18 cellular contexts compared by ENCODE assay signal in the genomic region with DNA sequence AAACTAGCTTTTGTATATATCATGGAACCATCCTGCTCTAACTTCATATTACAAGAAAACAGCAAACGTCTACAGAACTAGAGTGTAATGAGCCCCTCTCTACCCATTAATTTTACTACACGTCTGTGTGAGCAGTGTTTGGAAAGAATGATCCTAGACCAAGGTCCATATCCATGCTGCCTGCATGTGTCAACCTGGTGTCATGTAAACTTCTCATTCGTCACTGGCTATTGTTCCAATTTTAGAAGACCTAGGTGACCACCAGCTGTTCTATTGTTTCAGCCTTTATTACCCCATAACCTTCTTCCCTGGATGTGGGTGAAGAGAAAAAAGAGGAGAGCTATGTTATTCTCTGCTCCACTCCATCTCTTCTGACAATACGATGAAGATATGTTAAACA.
"Had no signal": no experiment of that assay in that cellular context is flagged by ENCODE, and none has a peak within 500 bp of the region (broad histone marks: within the 10 kb centered on the region; RNA-seq: fewer than 3 reads in every experiment).

No MANE protein-coding gene starts in this region.

- H3K4me1 ChIP-seq: testis, upper lobe of right lung had no signal

- H3K4me3 Mint-ChIP-seq: activated B cell treated with CpG ODN at 0.5 μM for 24 hours; activated CD4-positive, alpha-beta T cell treated with anti-CD3 and anti-CD28 coated beads, Interleukin-2, amount 10 ng/mL, durations not matched to agents 7 days and 5 days; activated naive CD8-positive, alpha-beta T cell treated with anti-CD3 and anti-CD28 coated beads for 36 hours; naive thymus-derived CD8-positive, alpha-beta T cell; stimulated activated naive CD8-positive, alpha-beta T cell treated with anti-CD3 and anti-CD28 coated beads, Interleukin-15, Interleukin-2, amounts not matched to agents 100 ng/mL and 50 ng/mL, for 24 hours; T-helper 17 cell had no signal

- H3K4me3 ChIP-seq: heart left ventricle, testis, upper lobe of right lung had no signal

- H3K27me3 Mint-ChIP-seq: activated B cell treated with CpG ODN at 0.5 μM for 24 hours; activated CD4-positive, alpha-beta T cell treated with anti-CD3 and anti-CD28 coated beads, Interleukin-2, amount 10 ng/mL, durations not matched to agents 7 days and 5 days; activated naive CD8-positive, alpha-beta T cell treated with anti-CD3 and anti-CD28 coated beads for 36 hours; naive thymus-derived CD8-positive, alpha-beta T cell; stimulated activated naive CD8-positive, alpha-beta T cell treated with anti-CD3 and anti-CD28 coated beads, Interleukin-15, Interleukin-2, amounts not matched to agents 100 ng/mL and 50 ng/mL, for 24 hours; T-helper 17 cell had no signal

- DNase-seq: activated B cell treated with CpG ODN at 0.5 μM for 24 hours; activated CD4-positive, alpha-beta T cell treated with anti-CD3 and anti-CD28 coated beads, Interleukin-2, amount 10 ng/mL, durations not matched to agents 7 days and 5 days; activated CD8-positive, alpha-beta memory T cell treated with anti-CD3 and anti-CD28 coated beads for 24 hours; activated naive CD8-positive, alpha-beta T cell treated with anti-CD3 and anti-CD28 coated beads for 36 hours; anterior cingulate cortex; brain microvascular endothelial cell; cerebellar nuclear complex; heart left ventricle; naive thymus-derived CD8-positive, alpha-beta T cell; nucleus accumbens; posterior cingulate gyrus; small intestine; stimulated activated CD4-positive, alpha-beta T cell treated with anti-CD3 and anti-CD28 coated beads, Interleukin-4, amount 100 ng/mL, for 4 hours; stimulated activated CD8-positive, alpha-beta memory T cell treated with anti-CD3 and anti-CD28 coated beads, Interleukin-4, amount 100 ng/mL, for 48 hours; T-helper 17 cell; testis; upper lobe of right lung had no signal

- H3K27ac Mint-ChIP-seq: activated B cell treated with CpG ODN at 0.5 μM for 24 hours; activated CD4-positive, alpha-beta T cell treated with anti-CD3 and anti-CD28 coated beads, Interleukin-2, amount 10 ng/mL, durations not matched to agents 7 days and 5 days; activated naive CD8-positive, alpha-beta T cell treated with anti-CD3 and anti-CD28 coated beads for 36 hours; stimulated activated naive CD8-positive, alpha-beta T cell treated with anti-CD3 and anti-CD28 coated beads, Interleukin-15, Interleukin-2, amounts not matched to agents 100 ng/mL and 50 ng/mL, for 24 hours had no signal

- H3K9me3 Mint-ChIP-seq: activated B cell treated with CpG ODN at 0.5 μM for 24 hours; activated CD4-positive, alpha-beta T cell treated with anti-CD3 and anti-CD28 coated beads, Interleukin-2, amount 10 ng/mL, durations not matched to agents 7 days and 5 days; activated naive CD8-positive, alpha-beta T cell treated with anti-CD3 and anti-CD28 coated beads for 36 hours; naive thymus-derived CD8-positive, alpha-beta T cell; stimulated activated naive CD8-positive, alpha-beta T cell treated with anti-CD3 and anti-CD28 coated beads, Interleukin-15, Interleukin-2, amounts not matched to agents 100 ng/mL and 50 ng/mL, for 24 hours had no signal

- H3K27ac ChIP-seq: brain microvascular endothelial cell, heart left ventricle, testis, upper lobe of right lung had no signal

- H3K36me3 ChIP-seq: brain microvascular endothelial cell, upper lobe of right lung had no signal

- H3K9me3 ChIP-seq: heart left ventricle, testis, upper lobe of right lung had no signal

- H3K27me3 ChIP-seq: brain microvascular endothelial cell, heart left ventricle, testis, upper lobe of right lung had no signal
